Comparison of ENCODE assay signal across 8 cellular contexts in the genomic region with DNA sequence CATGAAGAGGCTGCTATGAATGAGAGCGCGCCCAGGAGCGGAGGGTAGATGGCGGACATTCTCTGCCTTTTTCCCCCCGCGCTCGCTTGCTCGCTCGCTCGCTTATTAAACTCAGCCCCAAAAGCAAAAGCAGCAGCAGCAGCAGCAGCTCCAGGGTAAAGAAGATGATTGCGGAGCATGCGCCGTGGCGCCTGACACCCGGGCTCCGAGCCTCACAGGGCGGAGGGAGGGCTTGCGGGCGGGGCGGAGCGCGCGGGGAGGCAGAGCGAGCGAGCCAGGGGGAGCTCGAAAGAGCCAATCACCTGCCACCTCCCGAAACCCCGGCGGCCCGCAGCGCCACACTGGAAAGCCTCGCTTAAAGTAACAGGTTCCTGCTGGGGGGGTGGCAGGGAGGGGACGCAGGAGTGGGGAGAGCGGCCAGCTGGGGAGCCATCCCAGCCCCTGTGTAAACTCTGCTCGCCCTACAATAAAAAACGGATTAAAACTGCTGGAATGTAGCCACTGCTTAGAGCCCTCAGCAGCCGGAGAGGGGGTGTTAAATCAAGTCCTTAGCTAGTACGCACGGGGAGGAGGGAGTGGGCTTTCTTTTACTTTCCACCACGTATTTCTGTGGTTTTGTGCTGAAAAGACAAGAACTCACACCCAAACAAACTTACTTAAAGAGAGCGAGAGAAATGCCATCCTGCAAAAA. TPM values are rescaled to one million over a fixed set of nuclear protein-coding genes. Genes with fewer than 3 reads are reported as not detected.
A peak's percentile ranks its signal among the peaks of the same experiment; 100 is the strongest.
DNase-seq lines count a peak whose midpoint lies in the region; ATAC-seq and TF ChIP-seq lines count a peak whose summit lies in the region.

TSS of gene MLLT3 (minus strand) at position 170 of the 691 bp plus-strand sequence.

- H3K27ac ChIP-seq in cardiac muscle cell (peak within 1 kb of the TSS; percentile 76), parathyroid adenoma (peak within 1 kb of the TSS; percentile 73), tibial artery (peak within 1 kb of the TSS; percentile 87)

- H3K9ac ChIP-seq in parathyroid adenoma, result peak within 1 kb of the TSS; percentile 28

- POLR2A ChIA-PET in activated naive CD8-positive, alpha-beta T cell treated with anti-CD3 and anti-CD28 coated beads, Interleukin-2, amount 10 ng/mL, durations not matched to agents 7 days and 5 days (lab: Charles Lee), result interaction anchor here (0.6 to 3.0 kb wide), 64 partner anchors 10 to 696 kb away, joined by 3 to 39 read pairs (median 4); partner anchors contain the start of gene FOCAD

- H3K27me3 Mint-ChIP-seq in HFFc6 (ENCODE audit: insufficient read depth), result peaks cover 1% of the 10 kb centered on the region; the same call in 1 of the 2 replicates
- H3K27me3 Mint-ChIP-seq in activated naive CD8-positive, alpha-beta T cell treated with anti-CD3 and anti-CD28 coated beads, Interleukin-2, amount 10 ng/mL, durations not matched to agents 7 days and 5 days, result no peaks in the 10 kb centered on the region

- H3K4me2 ChIP-seq in parathyroid adenoma (ENCODE audit: low read length), result peak within 1 kb of the TSS; percentile 95

- H3K27ac Mint-ChIP-seq in HFFc6, result peak within 1 kb of the TSS; percentile 91
- peak within 1 kb of the TSS; percentile 97 for H3K27ac Mint-ChIP-seq in activated naive CD8-positive, alpha-beta T cell treated with anti-CD3 and anti-CD28 coated beads, Interleukin-2, amount 10 ng/mL, durations not matched to agents 7 days and 5 days

- H3K4me1 ChIP-seq in cardiac muscle cell (ENCODE audit: low read depth), result peaks cover 14% of the 10 kb centered on the region
- no peaks in the 10 kb centered on the region for H3K4me1 ChIP-seq in parathyroid adenoma
- peaks cover 0 to 33% (median 2%) of the 10 kb centered on the region in 4 donors for H3K4me1 ChIP-seq in tibial artery

- peak; percentile 29; the same call in 1 of the 2 replicates for TF ChIP-seq CTCF in HFFc6 (IDR thresholded peaks at IDR 0.05)
- TF ChIP-seq CTCF in NB4 (IDR thresholded peaks at IDR 0.05; ENCODE audit: low read depth, low read length), result no peak
- no peak for TF ChIP-seq CTCF in cardiac muscle cell (IDR thresholded peaks at IDR 0.05; ENCODE audit: low read depth, low read length)
- TF ChIP-seq CTCF in parathyroid adenoma (IDR thresholded peaks at IDR 0.05), result no peak
- TF ChIP-seq CTCF in tibial artery (IDR thresholded peaks at IDR 0.05), result no peak

- peak; percentile 86 for ATAC-seq in SK-N-SH treated with all-trans-retinoic acid at 6 μM for 48 hours
- ATAC-seq in activated naive CD8-positive, alpha-beta T cell treated with anti-CD3 and anti-CD28 coated beads, Interleukin-2, amount 10 ng/mL, durations not matched to agents 7 days and 5 days (ENCODE audit: low read depth), result peak; percentile 84

- DNase-seq in GM04504 (ENCODE audit: low read depth) (peak; percentile 89), HFFc6 (peak; percentile 95), NB4 (ENCODE audit: low read depth) (peak; percentile 99), cardiac muscle cell (ENCODE audit: low read depth in 1 of 2, low spot score in 1 of 2) (peak; percentile 96 to 97), tibial artery (peak; percentile 97 to 98)
- peak; percentile 97 for DNase-seq in activated naive CD8-positive, alpha-beta T cell treated with anti-CD3 and anti-CD28 coated beads, Interleukin-2, amount 10 ng/mL, durations not matched to agents 7 days and 5 days

- H3K4me3 Mint-ChIP-seq in HFFc6, result peak within 1 kb of the TSS; percentile 98
- peak within 1 kb of the TSS; percentile 95 for H3K4me3 Mint-ChIP-seq in activated naive CD8-positive, alpha-beta T cell treated with anti-CD3 and anti-CD28 coated beads, Interleukin-2, amount 10 ng/mL, durations not matched to agents 7 days and 5 days

- H3K9me3 ChIP-seq in cardiac muscle cell (ENCODE audit: low read depth) (no peaks in the 10 kb centered on the region), parathyroid adenoma (ENCODE audit: control insufficient read depth, low read length) (no peaks in the 10 kb centered on the region), tibial artery (no peaks in the 10 kb centered on the region)

- intact Hi-C loops in tibial artery (cut with DNase I; ENCODE audit: low total_unique reads), result loop anchor here (5.0 to 10.0 kb wide), 5 partner anchors 60 to 482 kb away; partner anchors contain the start of gene FOCAD

- no peaks in the 10 kb centered on the region for H3K9me3 Mint-ChIP-seq in HFFc6
- no peaks in the 10 kb centered on the region for H3K9me3 Mint-ChIP-seq in activated naive CD8-positive, alpha-beta T cell treated with anti-CD3 and anti-CD28 coated beads, Interleukin-2, amount 10 ng/mL, durations not matched to agents 7 days and 5 days

- TF ChIP-seq POLR2A in NB4 (IDR thresholded peaks at IDR 0.05; ENCODE audit: extremely low read depth, insufficient read length), result peak; percentile 61

- H3K27me3 ChIP-seq in cardiac muscle cell (peaks cover 2% of the 10 kb centered on the region), parathyroid adenoma (ENCODE audit: control insufficient read depth, insufficient read depth, low read length) (no peaks in the 10 kb centered on the region), tibial artery (no peaks in the 10 kb centered on the region)

- H2AFZ ChIP-seq in parathyroid adenoma, result peak within 1 kb of the TSS; percentile 81

- peaks cover 50% of the 10 kb centered on the region for H3K4me1 Mint-ChIP-seq in HFFc6 (ENCODE audit: low read depth)
- H3K4me1 Mint-ChIP-seq in activated naive CD8-positive, alpha-beta T cell treated with anti-CD3 and anti-CD28 coated beads, Interleukin-2, amount 10 ng/mL, durations not matched to agents 7 days and 5 days, result peaks cover 30% of the 10 kb centered on the region

- H3K4me3 ChIP-seq in NB4 (ENCODE audit: low read depth, low read length) (peak within 1 kb of the TSS; percentile 71), cardiac muscle cell (peak within 1 kb of the TSS; percentile 81), parathyroid adenoma (ENCODE audit: low read depth, low read length) (peak within 1 kb of the TSS; percentile 89), tibial artery (peak within 1 kb of the TSS; percentile 93 to 96)

- H3K36me3 ChIP-seq in cardiac muscle cell (no peaks in the 10 kb centered on the region), parathyroid adenoma (ENCODE audit: control insufficient read depth, insufficient read depth, low read length) (no peaks in the 10 kb centered on the region), tibial artery (no peaks in the 10 kb centered on the region)

- H3K79me2 ChIP-seq in parathyroid adenoma, result no peaks in the 10 kb centered on the region

- H3K36me3 Mint-ChIP-seq in HFFc6 (ENCODE audit: low read depth), result peaks cover 13% of the 10 kb centered on the region; the same call in 1 of the 2 replicates
- peaks cover 26% of the 10 kb centered on the region for H3K36me3 Mint-ChIP-seq in activated naive CD8-positive, alpha-beta T cell treated with anti-CD3 and anti-CD28 coated beads, Interleukin-2, amount 10 ng/mL, durations not matched to agents 7 days and 5 days

TF ChIP-seq in SK-N-SH treated with all-trans-retinoic acid at 6 μM for 48 hours, 23 proteins besides CTCF, POLR2A, EP300 and RAD21:
- no peak for TF ChIP-seq ISL1 (CRISPR knock-in tag; IDR thresholded peaks at IDR 0.05)
- TF ChIP-seq PPARA (CRISPR knock-in tag; IDR thresholded peaks at IDR 0.05; ENCODE audit: borderline replicate concordance), result no peak
- no peak for TF ChIP-seq ZNF565 (CRISPR knock-in tag; conservative IDR thresholded peaks at IDR 0.05; ENCODE audit: low read depth)

RNA-seq across cellular contexts. Expression of gene MLLT3, which starts in this region (rescaled TPM):
- 10 to 100 TPM; 23.1 to 27.5 (median 24.7) TPM for total RNA-seq in HFFc6 (2021; fragmentation: NEBNext Ultra II Directional; extraction: Animal tissue kit (Norgen Biotek cat#: 25700))
- total RNA-seq in activated naive CD8-positive, alpha-beta T cell treated with anti-CD3 and anti-CD28 coated beads, Interleukin-2, amount 10 ng/mL, durations not matched to agents 7 days and 5 days, result 100 to 1,000 TPM; 112 TPM
- total RNA-seq in cardiac muscle cell, result 44.6 and 58.3 TPM in 2 replicates
- polyA plus RNA-seq in cardiac muscle cell, result 40.0 and 51.5 TPM in 2 replicates

Comparison
In these comparisons a context has a peak if more than half of its experiments do, and no peak if none do; other contexts are left out.
1. Peak in every context shown above with its lines: DNase-seq, ATAC-seq, H3K4me3 ChIP-seq and H3K27ac ChIP-seq.